Comparison of ENCODE assay signal across 15 cellular contexts in the genomic region with DNA sequence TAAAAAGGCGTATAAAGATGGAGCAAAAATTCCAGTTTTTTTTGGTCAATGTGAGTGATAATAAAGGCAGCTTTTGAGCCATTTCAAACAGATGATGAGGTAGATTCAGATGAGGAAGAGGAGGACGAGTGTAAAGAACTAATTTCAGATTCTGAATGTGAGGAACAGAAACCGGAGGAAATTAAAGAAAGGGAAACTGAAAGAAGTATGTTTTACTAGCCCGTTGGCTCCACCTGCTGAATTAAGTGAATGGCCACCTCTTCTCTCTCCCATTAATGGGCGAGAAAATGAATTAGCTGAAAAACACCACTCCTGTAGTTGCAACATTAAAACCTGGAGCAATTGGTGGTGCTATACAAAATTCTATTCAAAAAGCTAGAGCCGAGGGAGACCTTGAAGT. TPM values are rescaled to one million over a fixed set of nuclear protein-coding genes. Genes with fewer than 3 reads are reported as not detected.
DNase-seq lines count a peak whose midpoint lies in the region; ATAC-seq, FAIRE-seq and TF ChIP-seq lines count a peak whose summit lies in the region.
"Had no signal": no experiment of that assay in that cellular context is flagged by ENCODE, and none has a peak within 500 bp of the region (broad histone marks: within the 10 kb centered on the region; RNA-seq: fewer than 3 reads in every experiment).

No MANE protein-coding gene starts in this region.

- H3K4me1 ChIP-seq in Loucy (ENCODE audit: insufficient read depth, low read length, poor library complexity, severe bottlenecking) (peaks cover 51% of the 10 kb centered on the region), small intestine (ENCODE audit: control insufficient read depth in 2 of 2, insufficient read depth in 1 of 2, low read depth in 1 of 2, low read length in 1 of 2) (no peaks in the 10 kb centered on the region), suprapubic skin (no peaks in the 10 kb centered on the region), aorta (ENCODE audit: control insufficient read depth in 1 of 2, insufficient read depth in 2 of 2, low read length in 2 of 2) (no peaks in the 10 kb centered on the region)

- no peaks in the 10 kb centered on the region for H3K9me3 Mint-ChIP-seq in activated CD8-positive, alpha-beta memory T cell treated with anti-CD3 and anti-CD28 coated beads, Interleukin-2, amount 10 ng/mL, durations not matched to agents 7 days and 5 days (ENCODE audit: low read depth)
- no peaks in the 10 kb centered on the region for H3K9me3 Mint-ChIP-seq in T-helper 2 cell treated with Interferon-gamma antibody and Interleukin-4, amounts not matched to agents 5 μg/mL and 100 μg/mL, for 36 hours

- H3K4me3 ChIP-seq in Loucy (ENCODE audit: low read length, poor library complexity, severe bottlenecking) (peak overlapping the region; percentile 19), small intestine (ENCODE audit: low read depth in 1 of 2, low read length in 2 of 2) (no peak overlapping the region), suprapubic skin (no peak overlapping the region), aorta (ENCODE audit: low read length in 2 of 2) (no peak overlapping the region)

- H3K27me3 ChIP-seq in Loucy (ENCODE audit: insufficient read depth, low read length, poor library complexity, severe bottlenecking) (no peaks in the 10 kb centered on the region), small intestine (ENCODE audit: control insufficient read depth in 2 of 2, insufficient read depth in 2 of 2, low read length in 2 of 2) (no peaks in the 10 kb centered on the region), suprapubic skin (peaks cover 3% of the 10 kb centered on the region), aorta (ENCODE audit: control insufficient read depth in 1 of 2, insufficient read depth in 2 of 2, low read length in 1 of 2) (no peaks in the 10 kb centered on the region)

- CTCF ChIA-PET in activated CD8-positive, alpha-beta memory T cell treated with anti-CD3 and anti-CD28 coated beads, Interleukin-2, amount 10 ng/mL, durations not matched to agents 7 days and 5 days (lab: Charles Lee): interaction anchor here (1.1 to 3.1 kb wide), 5 partner anchors 90 to 123 kb away, joined by 3 to 27 read pairs (median 7); no protein-coding TSS in a partner anchor

- H2AFZ ChIP-seq in Loucy (ENCODE audit: low read length): peak overlapping the region; percentile 63; the same call in 1 of the 2 replicates

- no peak for ATAC-seq in activated CD8-positive, alpha-beta memory T cell treated with anti-CD3 and anti-CD28 coated beads, Interleukin-2, amount 10 ng/mL, durations not matched to agents 7 days and 5 days
- no peak for ATAC-seq in aorta (ENCODE audit: low FRiP score)
- ATAC-seq in HG03565 (IDR thresholded peaks at IDR 0.05; ENCODE audit: unreplicated experiment): no peak

- TF ChIP-seq EP300 in suprapubic skin (IDR thresholded peaks at IDR 0.05): no peak

- no peaks in the 10 kb centered on the region for H3K36me3 Mint-ChIP-seq in activated CD8-positive, alpha-beta memory T cell treated with anti-CD3 and anti-CD28 coated beads, Interleukin-2, amount 10 ng/mL, durations not matched to agents 7 days and 5 days
- no peaks in the 10 kb centered on the region for H3K36me3 Mint-ChIP-seq in T-helper 2 cell treated with Interferon-gamma antibody and Interleukin-4, amounts not matched to agents 5 μg/mL and 100 μg/mL, for 36 hours (ENCODE audit: low read depth)

- peaks cover 16% of the 10 kb centered on the region for H3K4me1 Mint-ChIP-seq in activated CD8-positive, alpha-beta memory T cell treated with anti-CD3 and anti-CD28 coated beads, Interleukin-2, amount 10 ng/mL, durations not matched to agents 7 days and 5 days
- H3K4me1 Mint-ChIP-seq in T-helper 2 cell treated with Interferon-gamma antibody and Interleukin-4, amounts not matched to agents 5 μg/mL and 100 μg/mL, for 36 hours (ENCODE audit: low read depth): peaks cover 13% of the 10 kb centered on the region

- no peaks in the 10 kb centered on the region for H3K36me3 ChIP-seq in Loucy (ENCODE audit: insufficient read depth, low read length)
- no peaks in the 10 kb centered on the region for H3K36me3 ChIP-seq in small intestine (ENCODE audit: control insufficient read depth in 2 of 2, insufficient read depth in 2 of 2, low read length in 2 of 2)
- H3K36me3 ChIP-seq in suprapubic skin: no peaks in the 10 kb centered on the region
- no peaks in the 10 kb centered on the region for H3K36me3 ChIP-seq in aorta (ENCODE audit: control insufficient read depth in 1 of 2, insufficient read depth in 2 of 2, low read length in 1 of 2)

- H4K20me1 ChIP-seq in Loucy (ENCODE audit: insufficient read depth, low read length, poor library complexity, severe bottlenecking): no peaks in the 10 kb centered on the region

- DNase-seq in activated CD8-positive, alpha-beta memory T cell treated with anti-CD3 and anti-CD28 coated beads, Interleukin-2, amount 10 ng/mL, durations not matched to agents 7 days and 5 days: no peak
- no peak for DNase-seq in activated CD8-positive, alpha-beta memory T cell treated with anti-CD3 and anti-CD28 coated beads, Interleukin-2, amount 50 U/mL, for 4 hours
- DNase-seq in T-helper 2 cell treated with Interferon-gamma antibody and Interleukin-4, amounts not matched to agents 5 μg/mL and 100 μg/mL, for 36 hours (ENCODE audit: low spot score): no peak
- peak; percentile 27 for DNase-seq in small intestine
- no peak for DNase-seq in suprapubic skin (ENCODE audit: low spot score in 2 of 2)
- no peak for DNase-seq in aorta
- DNase-seq: activated T-cell treated with anti-CD3 and anti-CD28 coated beads, Interleukin-2, amount 50 U/mL, for 1 hour; glutamatergic neuron; kidney; NCI-H1930; NCI-H774; substantia nigra had no signal

- no peak for TF ChIP-seq POLR2A in suprapubic skin (IDR thresholded peaks at IDR 0.05)

- H3F3A ChIP-seq in Loucy (ENCODE audit: low read depth): no peaks in the 10 kb centered on the region

- H3K27ac ChIP-seq in small intestine (ENCODE audit: low read depth in 1 of 2, low read length in 1 of 2) (no peak overlapping the region), suprapubic skin (no peak overlapping the region), aorta (ENCODE audit: low read depth in 1 of 2, low read length in 2 of 2) (no peak overlapping the region)

- peak overlapping the region; percentile 39 for H3K4me3 Mint-ChIP-seq in activated CD8-positive, alpha-beta memory T cell treated with anti-CD3 and anti-CD28 coated beads, Interleukin-2, amount 10 ng/mL, durations not matched to agents 7 days and 5 days
- H3K4me3 Mint-ChIP-seq in T-helper 2 cell treated with Interferon-gamma antibody and Interleukin-4, amounts not matched to agents 5 μg/mL and 100 μg/mL, for 36 hours: peak overlapping the region; percentile 52

- no peaks in the 10 kb centered on the region for H3K9me2 ChIP-seq in Loucy (replicated peaks; ENCODE audit: low read depth, low read length)

- intact Hi-C loops in aorta (cut with DNase I): loop anchor here in 1 of 2 donors (5.0 kb wide), 1 partner anchor 121 kb away; no protein-coding TSS in a partner anchor

- no peak for FAIRE-seq in small intestine (lab: Jason Lieb, UNC)
- FAIRE-seq: kidney had no signal

- peaks cover 26% of the 10 kb centered on the region for H3K27me3 Mint-ChIP-seq in activated CD8-positive, alpha-beta memory T cell treated with anti-CD3 and anti-CD28 coated beads, Interleukin-2, amount 10 ng/mL, durations not matched to agents 7 days and 5 days
- H3K27me3 Mint-ChIP-seq in T-helper 2 cell treated with Interferon-gamma antibody and Interleukin-4, amounts not matched to agents 5 μg/mL and 100 μg/mL, for 36 hours (ENCODE audit: low read depth): peaks cover 22% of the 10 kb centered on the region

- peak overlapping the region; percentile 74 for H3K27ac Mint-ChIP-seq in activated CD8-positive, alpha-beta memory T cell treated with anti-CD3 and anti-CD28 coated beads, Interleukin-2, amount 10 ng/mL, durations not matched to agents 7 days and 5 days
- H3K27ac Mint-ChIP-seq in T-helper 2 cell treated with Interferon-gamma antibody and Interleukin-4, amounts not matched to agents 5 μg/mL and 100 μg/mL, for 36 hours: peak overlapping the region; percentile 16

- peak overlapping the region; percentile 36 for H3K4me2 ChIP-seq in Loucy (ENCODE audit: low read depth, low read length, poor library complexity, severe bottlenecking)

- H3K9ac ChIP-seq in Loucy (ENCODE audit: low read depth, low read length, poor library complexity, severe bottlenecking): no peak overlapping the region

- 24 to 52% (median 32%) methylated on average over 6 of the region's 6 CpGs for WGBS in small intestine, 3 donors
- 83% methylated on average over 6 of the region's 6 CpGs for WGBS in suprapubic skin
- WGBS in aorta, 2 donors: 89 to 90% methylated on average over 6 of the region's 6 CpGs

- H3K9me3 ChIP-seq in Loucy (ENCODE audit: insufficient read depth, low read depth, low read length): no peaks in the 10 kb centered on the region
- H3K9me3 ChIP-seq in small intestine (ENCODE audit: control insufficient read depth, low read depth): no peaks in the 10 kb centered on the region
- H3K9me3 ChIP-seq in suprapubic skin: no peaks in the 10 kb centered on the region
- H3K9me3 ChIP-seq in aorta (ENCODE audit: control insufficient read depth, low read length): no peaks in the 10 kb centered on the region

- TF ChIP-seq CTCF in Loucy (conservative IDR thresholded peaks at IDR 0.05; ENCODE audit: low read length): peak; percentile 56
- TF ChIP-seq CTCF in suprapubic skin (IDR thresholded peaks at IDR 0.05): no peak

- H3K79me2 ChIP-seq in Loucy (ENCODE audit: insufficient read depth, low read length): no peaks in the 10 kb centered on the region

RNA-seq across cellular contexts. Expression of a gene that starts 55.4 kb away (rescaled TPM):
- total RNA-seq in activated CD8-positive, alpha-beta memory T cell treated with anti-CD3 and anti-CD28 coated beads, Interleukin-2, amount 10 ng/mL, durations not matched to agents 7 days and 5 days: 1 to 10 TPM in 1 of 2 experiments, not detected in 1; 1.0 TPM
- under 1 TPM in 1 of 3 donors, not detected in 2; 0.33 TPM for polyA plus RNA-seq in small intestine
- 1 to 10 TPM; 2.7 to 6.8 (median 5.6) TPM for total RNA-seq in suprapubic skin
- 1 to 10 TPM; 3.2 to 4.5 TPM for total RNA-seq in aorta
- 1 to 10 TPM in 1 of 2 donors, under 1 TPM in 1; 0.77 to 4.8 TPM for polyA plus RNA-seq in aorta

RNA-seq across cellular contexts. Expression of a gene that starts 58.4 kb away (rescaled TPM):
- not detected for total RNA-seq in activated CD8-positive, alpha-beta memory T cell treated with anti-CD3 and anti-CD28 coated beads, Interleukin-2, amount 10 ng/mL, durations not matched to agents 7 days and 5 days
- polyA plus RNA-seq in small intestine (under 1 TPM in 2 of 3 donors, not detected in 1; 0.43 to 0.81 TPM), aorta (1 to 10 TPM; 3.0 to 8.8 TPM)
- total RNA-seq in suprapubic skin (1 to 10 TPM; 4.2 to 6.0 (median 4.7) TPM), aorta (10 to 100 TPM; 23.0 to 49.2 TPM)
- total RNA-seq: A673 had no signal

Comparison
In these comparisons a context has a peak if more than half of its experiments do, and no peak if none do; other contexts are left out.
1. RNA of a gene that starts 58.4 kb away (total RNA-seq): 23.0 to 49.2 TPM in aorta and 4.2 to 6.0 TPM in suprapubic skin; not detected in activated CD8-positive, alpha-beta memory T cell treated with anti-CD3 and anti-CD28 coated beads, Interleukin-2, amount 10 ng/mL, durations not matched to agents 7 days and 5 days; every median in the first group is over 4 times any median in the second.